1 cellular context compared by ENCODE assay signal in the genomic region with DNA sequence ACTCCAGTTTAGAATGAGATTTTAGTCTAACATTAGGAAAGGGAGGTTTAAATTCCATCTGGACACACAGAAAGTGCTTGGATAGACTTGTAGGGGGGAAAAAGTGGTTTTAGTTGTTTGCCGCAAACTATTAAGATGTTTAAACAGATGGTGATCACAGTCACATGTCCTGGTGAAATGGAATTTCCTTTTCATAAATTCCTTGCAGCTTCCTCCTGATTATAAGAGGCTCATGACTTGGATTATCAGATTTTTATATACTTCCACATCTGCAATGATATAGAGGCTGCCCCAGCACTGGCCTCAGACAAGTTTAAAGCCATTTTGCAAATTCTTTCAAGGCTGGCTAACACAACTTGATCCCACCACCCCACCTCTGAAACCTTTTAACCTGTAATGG.
TF ChIP-seq lines count a peak whose summit lies in the region.

No MANE protein-coding gene starts in this region.

TF ChIP-seq in HCT116, 20 proteins besides CTCF, POLR2A, EP300 and RAD21 (continued from another document):
- TF ChIP-seq, protein P1, sequence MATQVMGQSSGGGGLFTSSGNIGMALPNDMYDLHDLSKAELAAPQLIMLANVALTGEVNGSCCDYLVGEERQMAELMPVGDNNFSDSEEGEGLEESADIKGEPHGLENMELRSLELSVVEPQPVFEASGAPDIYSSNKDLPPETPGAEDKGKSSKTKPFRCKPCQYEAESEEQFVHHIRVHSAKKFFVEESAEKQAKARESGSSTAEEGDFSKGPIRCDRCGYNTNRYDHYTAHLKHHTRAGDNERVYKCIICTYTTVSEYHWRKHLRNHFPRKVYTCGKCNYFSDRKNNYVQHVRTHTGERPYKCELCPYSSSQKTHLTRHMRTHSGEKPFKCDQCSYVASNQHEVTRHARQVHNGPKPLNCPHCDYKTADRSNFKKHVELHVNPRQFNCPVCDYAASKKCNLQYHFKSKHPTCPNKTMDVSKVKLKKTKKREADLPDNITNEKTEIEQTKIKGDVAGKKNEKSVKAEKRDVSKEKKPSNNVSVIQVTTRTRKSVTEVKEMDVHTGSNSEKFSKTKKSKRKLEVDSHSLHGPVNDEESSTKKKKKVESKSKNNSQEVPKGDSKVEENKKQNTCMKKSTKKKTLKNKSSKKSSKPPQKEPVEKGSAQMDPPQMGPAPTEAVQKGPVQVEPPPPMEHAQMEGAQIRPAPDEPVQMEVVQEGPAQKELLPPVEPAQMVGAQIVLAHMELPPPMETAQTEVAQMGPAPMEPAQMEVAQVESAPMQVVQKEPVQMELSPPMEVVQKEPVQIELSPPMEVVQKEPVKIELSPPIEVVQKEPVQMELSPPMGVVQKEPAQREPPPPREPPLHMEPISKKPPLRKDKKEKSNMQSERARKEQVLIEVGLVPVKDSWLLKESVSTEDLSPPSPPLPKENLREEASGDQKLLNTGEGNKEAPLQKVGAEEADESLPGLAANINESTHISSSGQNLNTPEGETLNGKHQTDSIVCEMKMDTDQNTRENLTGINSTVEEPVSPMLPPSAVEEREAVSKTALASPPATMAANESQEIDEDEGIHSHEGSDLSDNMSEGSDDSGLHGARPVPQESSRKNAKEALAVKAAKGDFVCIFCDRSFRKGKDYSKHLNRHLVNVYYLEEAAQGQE (IDR thresholded peaks at IDR 0.05; ENCODE audit: low read depth), result no peak
